Comparison of ENCODE assay signal across 24 cellular contexts in the genomic region with DNA sequence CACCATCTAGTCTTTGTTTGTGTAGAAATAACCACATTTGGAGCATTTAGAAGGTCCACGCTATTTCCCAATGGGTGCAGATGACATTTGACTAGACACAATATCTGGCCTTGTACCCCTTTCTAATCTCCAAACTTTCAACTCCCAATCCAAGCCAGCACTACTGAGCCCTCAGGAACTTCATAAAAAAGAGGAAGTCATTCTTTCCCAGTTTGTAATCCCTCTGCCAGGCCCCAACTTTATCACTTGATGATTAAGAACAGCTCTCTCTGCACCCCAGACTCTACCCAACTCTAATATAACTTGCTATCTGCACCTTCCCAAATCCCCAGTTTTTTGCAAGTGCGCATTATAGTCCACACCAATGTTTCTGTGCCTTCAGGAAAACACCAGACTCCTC.
DNase-seq lines count a peak whose midpoint lies in the region; ATAC-seq and TF ChIP-seq lines count a peak whose summit lies in the region.
"Had no signal": no experiment of that assay in that cellular context is flagged by ENCODE, and none has a peak within 500 bp of the region (broad histone marks: within the 10 kb centered on the region; RNA-seq: fewer than 3 reads in every experiment).

No MANE protein-coding gene starts in this region.

- H3K4me3 Mint-ChIP-seq in MCF 10A (ENCODE audit: unreplicated experiment) = no peak overlapping the region
- H3K4me3 Mint-ChIP-seq: nephron; stimulated activated naive CD8-positive, alpha-beta T cell treated with anti-CD3 and anti-CD28 coated beads, Interleukin-15, amount 100 ng/mL, for 72 hours; T-helper 17 cell had no signal

- H3K27me3 Mint-ChIP-seq in MCF 10A (ENCODE audit: insufficient read depth, unreplicated experiment) = no peaks in the 10 kb centered on the region
- H3K27me3 Mint-ChIP-seq: stimulated activated naive CD8-positive, alpha-beta T cell treated with anti-CD3 and anti-CD28 coated beads, Interleukin-15, amount 100 ng/mL, for 72 hours; T-helper 17 cell had no signal

- ATAC-seq in RWPE2 (ENCODE audit: low read depth) (no peak), HG02588 (IDR thresholded peaks at IDR 0.05; ENCODE audit: unreplicated experiment) (no peak)
- ATAC-seq: mucosa of descending colon; stimulated activated naive CD8-positive, alpha-beta T cell treated with anti-CD3 and anti-CD28 coated beads, Interleukin-15, amount 100 ng/mL, for 72 hours; T-helper 17 cell had no signal

- 83% methylated on average over 2 of the region's 2 CpGs for WGBS in esophagus, 2 donors

- TF ChIP-seq CTCF in MCF 10A (IDR thresholded peaks at IDR 0.05; ENCODE audit: unreplicated experiment) (no peak), breast epithelium (IDR thresholded peaks at IDR 0.05) (no peak), RWPE2 (IDR thresholded peaks at IDR 0.05; ENCODE audit: poor library complexity, severe bottlenecking) (no peak)

- CTCF ChIA-PET in MCF 10A (lab: Yijun Ruan, JAX) = interaction anchor here (0.5 to 1.8 kb wide), 3 partner anchors 265 to 272 kb away, joined by 3 to 6 read pairs (median 3); no protein-coding TSS in a partner anchor

- H3K27me3 ChIP-seq in breast epithelium (no peaks in the 10 kb centered on the region), RWPE2 (ENCODE audit: insufficient read depth, poor library complexity, severe bottlenecking) (no peaks in the 10 kb centered on the region), esophagus (ENCODE audit: control insufficient read depth in 1 of 2, insufficient read depth in 2 of 2, low read length in 2 of 2) (no peaks in the 10 kb centered on the region)
- H3K27me3 ChIP-seq: thyroid gland had no signal

- H3K4me3 ChIP-seq in breast epithelium = no peak overlapping the region
- no peak overlapping the region for H3K4me3 ChIP-seq in RWPE2 (ENCODE audit: severe bottlenecking)
- no peak overlapping the region for H3K4me3 ChIP-seq in esophagus (ENCODE audit: low read depth in 1 of 2, low read length in 2 of 2)
- H3K4me3 ChIP-seq: lung, mucosa of descending colon, thyroid gland had no signal

- H3K36me3 Mint-ChIP-seq in MCF 10A (ENCODE audit: insufficient read depth, unreplicated experiment) = no peaks in the 10 kb centered on the region

- no peaks in the 10 kb centered on the region for H3K4me1 ChIP-seq in breast epithelium
- peaks cover 36% of the 10 kb centered on the region for H3K4me1 ChIP-seq in RWPE2 (ENCODE audit: insufficient read depth, poor library complexity, severe bottlenecking)
- no peaks in the 10 kb centered on the region for H3K4me1 ChIP-seq in esophagus (ENCODE audit: control insufficient read depth in 2 of 2, insufficient read depth in 2 of 2, low read length in 1 of 2)

- intact Hi-C loops in MCF 10A (cut with micrococcal nuclease) = loop anchor here (10.0 kb wide), 1 partner anchor 68 kb away; no protein-coding TSS in a partner anchor
- intact Hi-C loops in breast epithelium (cut with DNase I; ENCODE audit: low total_unique reads) = no loop called here

- no peak overlapping the region for H3K27ac ChIP-seq in breast epithelium
- peak overlapping the region; percentile 73 for H3K27ac ChIP-seq in RWPE2 (ENCODE audit: poor library complexity, severe bottlenecking)
- H3K27ac ChIP-seq in esophagus (ENCODE audit: low read depth in 2 of 2, low read length in 1 of 2) = peak overlapping the region; percentile 21 to 49
- H3K27ac ChIP-seq: RWPE1, thyroid gland had no signal

- H3K9me3 ChIP-seq in breast epithelium (no peaks in the 10 kb centered on the region), RWPE2 (ENCODE audit: severe bottlenecking) (no peaks in the 10 kb centered on the region), esophagus (ENCODE audit: control insufficient read depth in 2 of 2, insufficient read depth in 1 of 2, low read depth in 1 of 2, low read length in 1 of 2) (no peaks in the 10 kb centered on the region)
- H3K9me3 ChIP-seq: mucosa of descending colon, SK-N-SH, thyroid gland had no signal

- H3K36me3 ChIP-seq in breast epithelium (no peaks in the 10 kb centered on the region), RWPE2 (ENCODE audit: low read depth) (no peaks in the 10 kb centered on the region), esophagus (ENCODE audit: control insufficient read depth in 2 of 2, insufficient read depth in 2 of 2, low read length in 1 of 2) (no peaks in the 10 kb centered on the region)
- H3K36me3 ChIP-seq: thyroid gland had no signal

- DNase-seq in MCF 10A (ENCODE audit: unreplicated experiment) (no peak), breast epithelium (ENCODE audit: low spot score in 2 of 2) (no peak), RWPE2 (ENCODE audit: low spot score) (no peak), AG08395 (ENCODE audit: low spot score) (no peak)
- DNase-seq in stimulated activated naive CD4-positive, alpha-beta T cell treated with Interleukin-2 at 50 U/mL for 16 hours (lab: John Stamatoyannopoulos, UW) = no peak
- DNase-seq: activated CD4-positive, alpha-beta T cell treated with anti-CD3 and anti-CD28 coated beads for 4 hours; activated gamma-delta T cell; activated T-cell treated with anti-CD3 and anti-CD28 coated beads, Interleukin-2, amount 50 U/mL, for 1 hour; cerebellar nuclear complex; COR-L47; DND-41; head of caudate nucleus; mucosa of descending colon; NCI-H1105; NCI-H187 treated with DMSO at 0.1 percent for 48 hours; SK-N-SH; stimulated activated naive CD8-positive, alpha-beta T cell treated with anti-CD3 and anti-CD28 coated beads, Interleukin-15, amount 100 ng/mL, for 72 hours; T-helper 17 cell; thyroid gland had no signal

- no peaks in the 10 kb centered on the region for H3K9me3 Mint-ChIP-seq in MCF 10A (ENCODE audit: unreplicated experiment)
- H3K9me3 Mint-ChIP-seq: nephron; stimulated activated naive CD8-positive, alpha-beta T cell treated with anti-CD3 and anti-CD28 coated beads, Interleukin-15, amount 100 ng/mL, for 72 hours had no signal

- no TSS peak for BruUV-seq in MCF 10A (replicated peaks; lab: Mats Ljungman, UMichigan)

- peak overlapping the region; percentile 57 for H3K27ac Mint-ChIP-seq in MCF 10A (ENCODE audit: low read depth, unreplicated experiment)
- H3K27ac Mint-ChIP-seq: nephron, T-helper 17 cell had no signal

- peaks cover 40% of the 10 kb centered on the region for H3K4me1 Mint-ChIP-seq in MCF 10A (ENCODE audit: insufficient read depth, unreplicated experiment)
- H3K4me1 Mint-ChIP-seq: stimulated activated naive CD8-positive, alpha-beta T cell treated with anti-CD3 and anti-CD28 coated beads, Interleukin-15, amount 100 ng/mL, for 72 hours had no signal

- no peak for TF ChIP-seq POLR2A in breast epithelium (IDR thresholded peaks at IDR 0.05)

- POLR2A ChIA-PET in MCF 10A (lab: Yijun Ruan, JAX) = interaction anchor here (0.6 to 1.0 kb wide), 3 partner anchors 15 to 72 kb away, joined by 3 to 4 read pairs (median 3); no protein-coding TSS in a partner anchor

Comparison
In these comparisons a context has a peak if more than half of its experiments do, and no peak if none do; other contexts are left out.
1. H3K27ac ChIP-seq: peak in RWPE2 (single experiment) and esophagus (2 of 2); none in breast epithelium (0 of 2).